ENCODE assay signal across 12 cellular contexts in the genomic region with DNA sequence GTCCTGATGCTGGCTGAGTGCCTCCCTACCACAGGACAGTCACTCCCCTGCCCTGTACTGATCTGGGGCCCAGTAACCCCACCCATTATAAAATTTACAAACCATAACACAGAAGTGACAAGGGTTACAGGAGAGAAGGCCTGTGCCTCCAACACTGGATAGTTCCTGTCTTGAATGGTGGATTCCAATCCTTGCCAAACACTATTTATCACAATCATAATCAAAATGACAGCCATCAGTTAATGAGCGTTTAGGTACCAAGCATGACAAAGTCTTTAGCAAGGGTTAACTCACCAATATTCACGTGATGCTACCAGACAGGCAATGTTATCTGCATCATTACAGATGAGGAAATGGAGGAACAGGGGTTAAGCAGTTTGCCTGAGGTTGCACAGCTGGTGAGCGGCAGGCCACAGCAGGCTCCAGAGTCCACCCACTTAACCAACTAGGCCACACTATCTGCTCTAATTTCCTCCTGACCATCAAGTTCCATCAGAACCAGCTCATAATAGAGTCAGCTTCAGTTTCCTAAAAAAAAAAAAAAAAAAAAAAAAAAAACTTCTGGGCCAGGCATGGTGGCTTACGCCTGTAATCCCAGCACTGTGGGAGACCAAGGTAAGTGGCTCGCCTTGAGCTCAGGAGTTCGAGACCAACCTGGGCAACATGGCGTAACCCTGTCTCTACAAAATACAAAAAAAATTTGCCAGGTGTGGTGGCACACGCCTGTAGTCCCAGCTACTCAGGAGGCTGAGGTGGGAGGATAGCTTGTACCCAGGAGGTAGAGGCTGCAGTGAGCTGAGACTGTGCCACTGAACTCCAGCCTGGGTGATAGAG. TPM values are rescaled to one million over a fixed set of nuclear protein-coding genes. Genes with fewer than 3 reads are reported as not detected.
DNase-seq lines count a peak whose midpoint lies in the region; ATAC-seq and TF ChIP-seq lines count a peak whose summit lies in the region.
"Had no signal": no experiment of that assay in that cellular context is flagged by ENCODE, and none has a peak within 500 bp of the region (broad histone marks: within the 10 kb centered on the region; RNA-seq: fewer than 3 reads in every experiment).

No MANE protein-coding gene starts in this region.

- H3K9me3 ChIP-seq in colonic mucosa (no peaks in the 10 kb centered on the region), lung (ENCODE audit: control insufficient read depth in 2 of 2, insufficient read depth in 1 of 2, low read length in 1 of 2) (no peaks in the 10 kb centered on the region), tibial nerve (no peaks in the 10 kb centered on the region), SJCRH30 (replicated peaks) (no peaks in the 10 kb centered on the region)

- ATAC-seq in lung (ENCODE audit: insufficient read depth, low FRiP score) = no peak
- ATAC-seq in natural killer cell treated with Interleukin-12 subunit alpha and Interleukin-12 subunit beta and Interleukin-15 and Interleukin-18, amount 100 ng/mL, for 72 hours = no peak

- H3K27me3 Mint-ChIP-seq in natural killer cell treated with Interleukin-12 subunit alpha and Interleukin-12 subunit beta and Interleukin-15 and Interleukin-18, amount 100 ng/mL, for 72 hours = no peaks in the 10 kb centered on the region

- H3K36me3 Mint-ChIP-seq in natural killer cell treated with Interleukin-12 subunit alpha and Interleukin-12 subunit beta and Interleukin-15 and Interleukin-18, amount 100 ng/mL, for 72 hours = no peaks in the 10 kb centered on the region

- H3K4me1 Mint-ChIP-seq in natural killer cell treated with Interleukin-12 subunit alpha and Interleukin-12 subunit beta and Interleukin-15 and Interleukin-18, amount 100 ng/mL, for 72 hours (ENCODE audit: low read depth in 2 of 2) = peaks cover 8 to 9% of the 10 kb centered on the region in 2 donors

- H3K36me3 ChIP-seq in colonic mucosa (no peaks in the 10 kb centered on the region), lung (ENCODE audit: control insufficient read depth in 2 of 2, insufficient read depth in 2 of 2, low read length in 2 of 2) (no peaks in the 10 kb centered on the region), tibial nerve (no peaks in the 10 kb centered on the region), SJCRH30 (no peaks in the 10 kb centered on the region)

- no peak for TF ChIP-seq POLR2A in tibial nerve (IDR thresholded peaks at IDR 0.05)

- 79 to 85% methylated on average over 8 of the region's 8 CpGs for WGBS in lung, 2 donors
- WGBS in tibial nerve, 2 donors = 87 to 91% methylated on average over 8 of the region's 8 CpGs

- no peaks in the 10 kb centered on the region for H3K27me3 ChIP-seq in colonic mucosa
- no peaks in the 10 kb centered on the region for H3K27me3 ChIP-seq in lung (ENCODE audit: control insufficient read depth, insufficient read depth)
- H3K27me3 ChIP-seq in tibial nerve = no peaks in the 10 kb centered on the region
- no peaks in the 10 kb centered on the region for H3K27me3 ChIP-seq in SJCRH30

- H3K4me3 Mint-ChIP-seq in natural killer cell treated with Interleukin-12 subunit alpha and Interleukin-12 subunit beta and Interleukin-15 and Interleukin-18, amount 100 ng/mL, for 72 hours = no peak overlapping the region

- in situ Hi-C loops in KBM-7 (cut with MboI; ENCODE audit: low pct_unique_long_range_greater_than_20kb, low sequenced_read_pairs) = no loop called here

- peak overlapping the region; percentile 62 for H3K27ac ChIP-seq in colonic mucosa
- peak overlapping the region; percentile 36 to 77 for H3K27ac ChIP-seq in lung (ENCODE audit: low read depth in 1 of 2, low read length in 1 of 2)
- H3K27ac ChIP-seq in tibial nerve = peak overlapping the region in 3 of 4 donors; percentile 57 to 92 (median 87)
- H3K27ac ChIP-seq in SJCRH30 = no peak overlapping the region

- H3K27ac Mint-ChIP-seq in natural killer cell treated with Interleukin-12 subunit alpha and Interleukin-12 subunit beta and Interleukin-15 and Interleukin-18, amount 100 ng/mL, for 72 hours = peak overlapping the region in 1 of 2 donors; percentile 23

- intact Hi-C loops in colonic mucosa (cut with DNase I) = no loop called here

- peak overlapping the region in 1 of 2 donors; percentile 42 for H3K9ac ChIP-seq in colonic mucosa (ENCODE audit: low read depth in 2 of 2, low read length in 2 of 2)

- TF ChIP-seq EP300 in tibial nerve (IDR thresholded peaks at IDR 0.05) = no peak

- DNase-seq in KBM-7 = peak; percentile 58
- DNase-seq in colonic mucosa = peak; percentile 75
- no peak for DNase-seq in lung (ENCODE audit: low spot score)
- DNase-seq in tibial nerve (ENCODE audit: low spot score in 2 of 2) = no peak
- no peak for DNase-seq in T-helper 1 cell
- DNase-seq in natural killer cell treated with Interleukin-12 subunit alpha and Interleukin-12 subunit beta and Interleukin-15 and Interleukin-18, amount 100 ng/mL, for 72 hours (ENCODE audit: low spot score) = no peak
- no peak for DNase-seq in SJCRH30
- no peak for DNase-seq in stimulated activated CD4-positive, alpha-beta T cell treated with anti-CD3 and anti-CD28 coated beads, Interleukin-4, amount 100 ng/mL, for 24 hours
- DNase-seq: DMS 273 treated with DMSO at 0.1 percent for 48 hours; effector CD8-positive, alpha-beta T cell; immature natural killer cell; NCI-H1092 treated with DMSO at 0.1 percent for 48 hours had no signal

- no peaks in the 10 kb centered on the region for H3K9me3 Mint-ChIP-seq in natural killer cell treated with Interleukin-12 subunit alpha and Interleukin-12 subunit beta and Interleukin-15 and Interleukin-18, amount 100 ng/mL, for 72 hours
- H3K9me3 Mint-ChIP-seq: immature natural killer cell had no signal

- peaks cover 25% of the 10 kb centered on the region for H3K4me1 ChIP-seq in colonic mucosa
- H3K4me1 ChIP-seq in lung (ENCODE audit: control insufficient read depth in 2 of 2, insufficient read depth in 2 of 2, low read length in 2 of 2) = peaks cover 27 to 60% of the 10 kb centered on the region in 2 donors
- peaks cover 0 to 51% (median 27%) of the 10 kb centered on the region in 4 donors for H3K4me1 ChIP-seq in tibial nerve
- peaks cover 4% of the 10 kb centered on the region; the same call in 1 of the 2 replicates for H3K4me1 ChIP-seq in SJCRH30

- no peak overlapping the region for H3K4me3 ChIP-seq in colonic mucosa
- H3K4me3 ChIP-seq in lung = no peak overlapping the region
- no peak overlapping the region for H3K4me3 ChIP-seq in tibial nerve
- H3K4me3 ChIP-seq in SJCRH30 = no peak overlapping the region

- TF ChIP-seq CTCF in colonic mucosa (IDR thresholded peaks at IDR 0.05) (no peak), lung (IDR thresholded peaks at IDR 0.05; ENCODE audit: control extremely low read depth, extremely low read depth) (no peak), tibial nerve (IDR thresholded peaks at IDR 0.05) (no peak)

RNA-seq across cellular contexts. Expression of gene PDLIM1, which starts 14.2 kb away (rescaled TPM):
- total RNA-seq in colonic mucosa (100 to 1,000 TPM; 246 to 433 TPM), lung (100 to 1,000 TPM in 1 of 2 donors, 10 to 100 TPM in 1; 61.4 to 243 TPM), tibial nerve (100 to 1,000 TPM; 113 to 150 (median 128) TPM)
- polyA plus RNA-seq in lung = 100 to 1,000 TPM; 156 to 200 TPM
- total RNA-seq in natural killer cell treated with Interleukin-12 subunit alpha and Interleukin-12 subunit beta and Interleukin-15 and Interleukin-18, amount 100 ng/mL, for 72 hours = 1 to 10 TPM; 2.7 to 6.8 TPM
- 5.7 and 6.3 TPM in 2 replicates for total RNA-seq in SJCRH30 (2014; rRNA removed; shearing (Covaris generic))

Comparison
In these comparisons a context has a peak if more than half of its experiments do, and no peak if none do; other contexts are left out.
1. DNase-seq: peak in KBM-7 (single experiment) and colonic mucosa (single experiment); none in lung (single experiment), tibial nerve (0 of 2), T-helper 1 cell (0 of 5), natural killer cell treated with Interleukin-12 subunit alpha and Interleukin-12 subunit beta and Interleukin-15 and Interleukin-18, amount 100 ng/mL, for 72 hours (single experiment), SJCRH30 (0 of 2) and stimulated activated CD4-positive, alpha-beta T cell treated with anti-CD3 and anti-CD28 coated beads, Interleukin-4, amount 100 ng/mL, for 24 hours (single experiment).